ENCODE assay signal across 1 cellular context in the genomic region with DNA sequence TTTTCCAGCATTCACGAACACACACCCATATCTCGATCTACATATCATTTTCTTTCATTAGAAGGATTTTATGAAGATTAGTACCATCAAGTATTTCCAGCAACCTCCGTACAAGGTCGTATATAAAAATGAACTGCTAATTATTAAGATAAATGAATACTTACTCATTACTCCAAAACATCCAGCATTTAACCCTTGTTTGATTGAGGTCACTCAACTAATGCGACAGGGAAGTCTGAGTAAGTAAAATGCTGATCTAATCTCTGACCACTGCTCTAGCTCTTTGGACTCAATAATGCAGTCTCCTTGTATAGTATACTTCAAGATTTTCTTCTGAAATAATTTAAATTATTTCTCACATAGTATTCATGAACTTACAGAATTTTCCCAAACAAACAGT.
TF ChIP-seq lines count a peak whose summit lies in the region.

No MANE protein-coding gene starts in this region.

TF ChIP-seq in SK-N-SH treated with all-trans-retinoic acid at 6 μM for 48 hours, 23 proteins besides CTCF, POLR2A, EP300 and RAD21 (continued from another document):
- TF ChIP-seq, protein P1, sequence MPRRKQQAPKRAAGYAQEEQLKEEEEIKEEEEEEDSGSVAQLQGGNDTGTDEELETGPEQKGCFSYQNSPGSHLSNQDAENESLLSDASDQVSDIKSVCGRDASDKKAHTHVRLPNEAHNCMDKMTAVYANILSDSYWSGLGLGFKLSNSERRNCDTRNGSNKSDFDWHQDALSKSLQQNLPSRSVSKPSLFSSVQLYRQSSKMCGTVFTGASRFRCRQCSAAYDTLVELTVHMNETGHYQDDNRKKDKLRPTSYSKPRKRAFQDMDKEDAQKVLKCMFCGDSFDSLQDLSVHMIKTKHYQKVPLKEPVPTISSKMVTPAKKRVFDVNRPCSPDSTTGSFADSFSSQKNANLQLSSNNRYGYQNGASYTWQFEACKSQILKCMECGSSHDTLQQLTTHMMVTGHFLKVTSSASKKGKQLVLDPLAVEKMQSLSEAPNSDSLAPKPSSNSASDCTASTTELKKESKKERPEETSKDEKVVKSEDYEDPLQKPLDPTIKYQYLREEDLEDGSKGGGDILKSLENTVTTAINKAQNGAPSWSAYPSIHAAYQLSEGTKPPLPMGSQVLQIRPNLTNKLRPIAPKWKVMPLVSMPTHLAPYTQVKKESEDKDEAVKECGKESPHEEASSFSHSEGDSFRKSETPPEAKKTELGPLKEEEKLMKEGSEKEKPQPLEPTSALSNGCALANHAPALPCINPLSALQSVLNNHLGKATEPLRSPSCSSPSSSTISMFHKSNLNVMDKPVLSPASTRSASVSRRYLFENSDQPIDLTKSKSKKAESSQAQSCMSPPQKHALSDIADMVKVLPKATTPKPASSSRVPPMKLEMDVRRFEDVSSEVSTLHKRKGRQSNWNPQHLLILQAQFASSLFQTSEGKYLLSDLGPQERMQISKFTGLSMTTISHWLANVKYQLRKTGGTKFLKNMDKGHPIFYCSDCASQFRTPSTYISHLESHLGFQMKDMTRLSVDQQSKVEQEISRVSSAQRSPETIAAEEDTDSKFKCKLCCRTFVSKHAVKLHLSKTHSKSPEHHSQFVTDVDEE (CRISPR knock-in tag; IDR thresholded peaks at IDR 0.05) = no peak
- TF ChIP-seq ISL1 (CRISPR knock-in tag; IDR thresholded peaks at IDR 0.05) = no peak
- no peak for TF ChIP-seq TOX (CRISPR knock-in tag; IDR thresholded peaks at IDR 0.05; ENCODE audit: borderline replicate concordance)
- no peak for TF ChIP-seq ZC3H10 (CRISPR knock-in tag; IDR thresholded peaks at IDR 0.05)
- no peak for TF ChIP-seq ESRRG (CRISPR knock-in tag; IDR thresholded peaks at IDR 0.05)
- TF ChIP-seq, protein P2, sequence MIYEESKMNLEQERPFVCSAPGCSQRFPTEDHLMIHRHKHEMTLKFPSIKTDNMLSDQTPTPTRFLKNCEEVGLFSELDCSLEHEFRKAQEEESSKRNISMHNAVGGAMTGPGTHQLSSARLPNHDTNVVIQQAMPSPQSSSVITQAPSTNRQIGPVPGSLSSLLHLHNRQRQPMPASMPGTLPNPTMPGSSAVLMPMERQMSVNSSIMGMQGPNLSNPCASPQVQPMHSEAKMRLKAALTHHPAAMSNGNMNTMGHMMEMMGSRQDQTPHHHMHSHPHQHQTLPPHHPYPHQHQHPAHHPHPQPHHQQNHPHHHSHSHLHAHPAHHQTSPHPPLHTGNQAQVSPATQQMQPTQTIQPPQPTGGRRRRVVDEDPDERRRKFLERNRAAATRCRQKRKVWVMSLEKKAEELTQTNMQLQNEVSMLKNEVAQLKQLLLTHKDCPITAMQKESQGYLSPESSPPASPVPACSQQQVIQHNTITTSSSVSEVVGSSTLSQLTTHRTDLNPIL (CRISPR knock-in tag; IDR thresholded peaks at IDR 0.05; ENCODE audit: low read depth) = no peak
- TF ChIP-seq ARNTL (CRISPR knock-in tag; IDR thresholded peaks at IDR 0.05; ENCODE audit: borderline replicate concordance, low read depth) = no peak
- TF ChIP-seq, protein P3, sequence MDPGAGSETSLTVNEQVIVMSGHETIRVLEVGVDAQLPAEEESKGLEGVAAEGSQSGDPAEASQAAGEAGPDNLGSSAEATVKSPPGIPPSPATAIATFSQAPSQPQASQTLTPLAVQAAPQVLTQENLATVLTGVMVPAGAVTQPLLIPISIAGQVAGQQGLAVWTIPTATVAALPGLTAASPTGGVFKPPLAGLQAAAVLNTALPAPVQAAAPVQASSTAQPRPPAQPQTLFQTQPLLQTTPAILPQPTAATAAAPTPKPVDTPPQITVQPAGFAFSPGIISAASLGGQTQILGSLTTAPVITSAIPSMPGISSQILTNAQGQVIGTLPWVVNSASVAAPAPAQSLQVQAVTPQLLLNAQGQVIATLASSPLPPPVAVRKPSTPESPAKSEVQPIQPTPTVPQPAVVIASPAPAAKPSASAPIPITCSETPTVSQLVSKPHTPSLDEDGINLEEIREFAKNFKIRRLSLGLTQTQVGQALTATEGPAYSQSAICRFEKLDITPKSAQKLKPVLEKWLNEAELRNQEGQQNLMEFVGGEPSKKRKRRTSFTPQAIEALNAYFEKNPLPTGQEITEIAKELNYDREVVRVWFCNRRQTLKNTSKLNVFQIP (CRISPR knock-in tag; IDR thresholded peaks at IDR 0.05; ENCODE audit: borderline replicate concordance, low read depth) = no peak
- TF ChIP-seq PPARA (CRISPR knock-in tag; IDR thresholded peaks at IDR 0.05; ENCODE audit: borderline replicate concordance) = no peak
- no peak for TF ChIP-seq ZNF70 (CRISPR knock-in tag; IDR thresholded peaks at IDR 0.05)
